8 cellular contexts compared by ENCODE assay signal in the genomic region with DNA sequence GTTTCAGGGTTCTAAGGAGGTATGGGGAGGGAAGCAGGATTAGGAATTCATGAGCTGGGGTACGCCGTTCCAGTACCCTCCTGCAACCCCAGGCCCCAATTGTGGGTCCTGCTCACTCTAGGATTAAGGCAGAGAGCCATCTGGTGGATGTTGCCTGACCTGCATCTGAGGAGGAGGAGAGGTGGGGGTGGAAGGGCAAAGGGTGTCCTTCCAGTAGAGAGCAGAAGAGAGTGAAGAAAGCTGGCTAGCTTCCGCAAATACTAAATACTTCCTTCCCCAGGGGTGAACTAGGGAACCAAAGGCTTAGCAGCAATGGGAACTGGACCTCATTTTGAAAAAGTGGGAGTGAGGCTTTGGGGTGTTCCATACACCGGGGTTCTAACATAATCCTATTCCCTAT. TPM values are rescaled to one million over a fixed set of nuclear protein-coding genes. Genes with fewer than 3 reads are reported as not detected.
DNase-seq lines count a peak whose midpoint lies in the region; ATAC-seq and TF ChIP-seq lines count a peak whose summit lies in the region.

No MANE protein-coding gene starts in this region.

- H3K9me3 Mint-ChIP-seq in activated CD8-positive, alpha-beta T cell treated with anti-CD3 and anti-CD28 coated beads for 36 hours = no peaks in the 10 kb centered on the region

- POLR2A ChIA-PET in activated CD8-positive, alpha-beta T cell treated with anti-CD3 and anti-CD28 coated beads for 36 hours (lab: Charles Lee) = interaction anchor here (0.8 to 1.7 kb wide), 7 partner anchors 8 to 163 kb away, joined by 3 to 6 read pairs (median 5); a partner anchor contains a TSS

- H3K4me1 ChIP-seq in BLaER1 treated with 17β-estradiol and CSF1 and Interleukin-3, amounts not matched to agents 10 nM and 100 nM = peaks cover 7 to 38% (median 12%) of the 10 kb centered on the region in 10 experiments; a peak in 19 of 20 replicates
- peaks cover 2% of the 10 kb centered on the region for H3K4me1 ChIP-seq in mesenchymal stem cell (ENCODE audit: control insufficient read depth, insufficient read depth, low read depth, low read length)

- H3K9me3 ChIP-seq in BLaER1 treated with 17β-estradiol and CSF1 and Interleukin-3, amounts not matched to agents 10 nM and 100 nM (replicated peaks in 1 of 11) = no peaks in the 10 kb centered on the region
- H3K9me3 ChIP-seq in mesenchymal stem cell (ENCODE audit: control insufficient read depth, low read length) = no peaks in the 10 kb centered on the region

- no peak overlapping the region for H2BK5ac ChIP-seq in mesenchymal stem cell (ENCODE audit: low read depth, low read length, poor library complexity, severe bottlenecking)

- no peak overlapping the region for H2AK5ac ChIP-seq in mesenchymal stem cell (ENCODE audit: low read length, severe bottlenecking)

- H4K91ac ChIP-seq in mesenchymal stem cell (ENCODE audit: low read length) = no peak overlapping the region

- peak; percentile 97 for ATAC-seq in activated CD8-positive, alpha-beta T cell treated with anti-CD3 and anti-CD28 coated beads for 36 hours

- no peaks in the 10 kb centered on the region for H3K27me3 Mint-ChIP-seq in activated CD8-positive, alpha-beta T cell treated with anti-CD3 and anti-CD28 coated beads for 36 hours

- TF ChIP-seq CTCF in activated CD8-positive, alpha-beta T cell treated with anti-CD3 and anti-CD28 coated beads for 36 hours (IDR thresholded peaks at IDR 0.05) = peak; percentile 80

- H3K4me2 ChIP-seq in BLaER1 treated with 17β-estradiol and CSF1 and Interleukin-3, amounts not matched to agents 10 nM and 100 nM = peak overlapping the region; percentile 18 to 83 (median 49); a peak in 21 of 22 replicates
- no peak overlapping the region for H3K4me2 ChIP-seq in mesenchymal stem cell (ENCODE audit: low read length, poor library complexity, severe bottlenecking)

- intact Hi-C loops in activated CD8-positive, alpha-beta T cell treated with anti-CD3 and anti-CD28 coated beads for 36 hours (cut with micrococcal nuclease) = loop anchor here (2.0 kb wide), 1 partner anchor 66 kb away; no protein-coding TSS in a partner anchor

- CTCF ChIA-PET in activated CD8-positive, alpha-beta T cell treated with anti-CD3 and anti-CD28 coated beads for 36 hours (lab: Charles Lee) = interaction anchor here (0.6 to 15.1 kb wide), 24 partner anchors 9 to 176 kb away, joined by 3 to 278 read pairs (median 4); a partner anchor contains a TSS

- peaks cover 23% of the 10 kb centered on the region for H3K79me1 ChIP-seq in mesenchymal stem cell (replicated peaks; ENCODE audit: low read length, poor library complexity, severe bottlenecking)

- H2BK120ac ChIP-seq in mesenchymal stem cell (ENCODE audit: low read depth, low read length) = no peak overlapping the region

- H3K4me3 Mint-ChIP-seq in activated CD8-positive, alpha-beta T cell treated with anti-CD3 and anti-CD28 coated beads for 36 hours = no peak overlapping the region

- H4K20me1 ChIP-seq in BLaER1 treated with 17β-estradiol and CSF1 and Interleukin-3, amounts not matched to agents 10 nM and 100 nM = peaks cover 0 to 9% (median 0%) of the 10 kb centered on the region in 11 experiments; a peak in 2 of 22 replicates

- no peak overlapping the region for H2BK12ac ChIP-seq in mesenchymal stem cell (ENCODE audit: low read length in 2 of 2)

- no peak overlapping the region for H3K23ac ChIP-seq in mesenchymal stem cell (ENCODE audit: low read length in 2 of 2)

- peaks cover 55 to 77% (median 65%) of the 10 kb centered on the region in 11 experiments for H3K36me3 ChIP-seq in BLaER1 treated with 17β-estradiol and CSF1 and Interleukin-3, amounts not matched to agents 10 nM and 100 nM
- H3K36me3 ChIP-seq in mesenchymal stem cell (ENCODE audit: control insufficient read depth in 1 of 2, insufficient read depth in 2 of 2, low read depth in 1 of 2, low read length in 2 of 2) = peaks cover 20 to 59% of the 10 kb centered on the region in 2 experiments

- H3K27me3 ChIP-seq in BLaER1 treated with 17β-estradiol and CSF1 and Interleukin-3, amounts not matched to agents 10 nM and 100 nM = no peaks in the 10 kb centered on the region
- H3K27me3 ChIP-seq in mesenchymal stem cell (ENCODE audit: control insufficient read depth in 1 of 2, insufficient read depth in 1 of 2, low read length in 2 of 2) = no peaks in the 10 kb centered on the region

- H3K4ac ChIP-seq in mesenchymal stem cell (ENCODE audit: low read depth in 1 of 2, low read length in 2 of 2) = no peak overlapping the region

- H4K8ac ChIP-seq in mesenchymal stem cell (ENCODE audit: low read length) = no peak overlapping the region

- peak overlapping the region in 5 of 11 experiments; percentile 9 to 35 (median 15); a peak in 4 of 22 replicates for H3K9ac ChIP-seq in BLaER1 treated with 17β-estradiol and CSF1 and Interleukin-3, amounts not matched to agents 10 nM and 100 nM
- H3K9ac ChIP-seq in mesenchymal stem cell (ENCODE audit: low read length) = peak overlapping the region; percentile 46

- no peak overlapping the region for H2AFZ ChIP-seq in mesenchymal stem cell (ENCODE audit: low read depth, low read length)

- no peak overlapping the region for H2BK15ac ChIP-seq in mesenchymal stem cell (ENCODE audit: low read depth, poor library complexity, severe bottlenecking)

- H3K14ac ChIP-seq in mesenchymal stem cell (ENCODE audit: low read length in 2 of 2) = no peak overlapping the region

- peak overlapping the region; percentile 75 for H3K27ac Mint-ChIP-seq in activated CD8-positive, alpha-beta T cell treated with anti-CD3 and anti-CD28 coated beads for 36 hours

- no peak overlapping the region for H3K18ac ChIP-seq in mesenchymal stem cell (ENCODE audit: low read depth in 1 of 2, low read length in 2 of 2)

- peak overlapping the region; percentile 44 to 60 (median 52); a peak in 19 of 22 replicates for H3K27ac ChIP-seq in BLaER1 treated with 17β-estradiol and CSF1 and Interleukin-3, amounts not matched to agents 10 nM and 100 nM
- H3K27ac ChIP-seq in mesenchymal stem cell (ENCODE audit: low read length, poor library complexity, severe bottlenecking) = no peak overlapping the region

- H3K4me3 ChIP-seq in BLaER1 treated with 17β-estradiol and CSF1 and Interleukin-3, amounts not matched to agents 10 nM and 100 nM = no peak overlapping the region
- no peak overlapping the region for H3K4me3 ChIP-seq in mesenchymal stem cell (ENCODE audit: insufficient read depth in 1 of 2, low read depth in 1 of 2, low read length in 2 of 2)

- H3K36me3 Mint-ChIP-seq in activated CD8-positive, alpha-beta T cell treated with anti-CD3 and anti-CD28 coated beads for 36 hours (ENCODE audit: low read depth) = peaks cover 3% of the 10 kb centered on the region

- DNase-seq in H4 (ENCODE audit: low spot score) (peak; percentile 59), NCI-H69 (lab: John Stamatoyannopoulos, UW) (peak; percentile 81), mesenchymal stem cell (peak; percentile 72), foreskin melanocyte (no peak)
- DNase-seq in activated CD8-positive, alpha-beta T cell treated with anti-CD3 and anti-CD28 coated beads for 36 hours = peak; percentile 82
- DNase-seq in effector CD4-positive, alpha-beta T cell = peak; percentile 63
- peak; percentile 69 for DNase-seq in stimulated activated CD8-positive, alpha-beta memory T cell treated with anti-CD3 and anti-CD28 coated beads, Interleukin-4, amount 100 ng/mL, for 48 hours

- H3K4me1 Mint-ChIP-seq in activated CD8-positive, alpha-beta T cell treated with anti-CD3 and anti-CD28 coated beads for 36 hours (ENCODE audit: low read depth) = peaks cover 4% of the 10 kb centered on the region

- 67% methylated on average over 3 of the region's 4 CpGs for WGBS in mesenchymal stem cell

RNA-seq across cellular contexts. Expression of a gene that starts 10.6 kb away (rescaled TPM):
- total RNA-seq in H4 (2014; rRNA removed; shearing (Covaris generic)) = 3.9 and 9.3 TPM in 2 replicates
- total RNA-seq in activated CD8-positive, alpha-beta T cell treated with anti-CD3 and anti-CD28 coated beads for 36 hours = 1 to 10 TPM; 7.0 to 7.7 TPM
- 3.2 TPM for polyA plus RNA-seq in mesenchymal stem cell (2013, experiment 1 of 2)
- polyA plus RNA-seq in mesenchymal stem cell (2013, experiment 2 of 2) = 3.9 TPM

RNA-seq across cellular contexts. Expression of a gene that starts 10.9 kb away (rescaled TPM):
- 67.5 and 71.5 TPM in 2 replicates for total RNA-seq in H4 (2014; rRNA removed; shearing (Covaris generic))
- 100 to 1,000 TPM; 165 to 169 TPM for total RNA-seq in activated CD8-positive, alpha-beta T cell treated with anti-CD3 and anti-CD28 coated beads for 36 hours
- polyA plus RNA-seq in mesenchymal stem cell (2013, experiment 1 of 2) = 54.5 TPM
- 49.1 TPM for polyA plus RNA-seq in mesenchymal stem cell (2013, experiment 2 of 2)

RNA-seq across cellular contexts. Expression of a gene that starts 11.8 kb away (rescaled TPM):
- 94.0 and 110 TPM in 2 replicates for total RNA-seq in H4 (2014; rRNA removed; shearing (Covaris generic))
- total RNA-seq in activated CD8-positive, alpha-beta T cell treated with anti-CD3 and anti-CD28 coated beads for 36 hours = 10 to 100 TPM; 50.3 to 52.4 TPM
- polyA plus RNA-seq in mesenchymal stem cell (2013, experiment 1 of 2) = 135 TPM
- 137 TPM for polyA plus RNA-seq in mesenchymal stem cell (2013, experiment 2 of 2)

RNA-seq across cellular contexts. Expression of a gene that starts 14.4 kb away (rescaled TPM):
- not detected in 2 replicates for total RNA-seq in H4 (2014; rRNA removed; shearing (Covaris generic))
- not detected for total RNA-seq in activated CD8-positive, alpha-beta T cell treated with anti-CD3 and anti-CD28 coated beads for 36 hours
- not detected for polyA plus RNA-seq in mesenchymal stem cell (2013, experiment 1 of 2)
- polyA plus RNA-seq in mesenchymal stem cell (2013, experiment 2 of 2) = not detected

RNA-seq across cellular contexts. Expression of a gene that starts 21.2 kb away (rescaled TPM):
- 70.4 and 74.9 TPM in 2 replicates for total RNA-seq in H4 (2014; rRNA removed; shearing (Covaris generic))
- 10 to 100 TPM; 66.0 to 67.4 TPM for total RNA-seq in activated CD8-positive, alpha-beta T cell treated with anti-CD3 and anti-CD28 coated beads for 36 hours
- polyA plus RNA-seq in mesenchymal stem cell (2013, experiment 1 of 2) = 35.1 TPM
- 36.7 TPM for polyA plus RNA-seq in mesenchymal stem cell (2013, experiment 2 of 2)
